Comparison of ENCODE assay signal across 28 cellular contexts in the genomic region with DNA sequence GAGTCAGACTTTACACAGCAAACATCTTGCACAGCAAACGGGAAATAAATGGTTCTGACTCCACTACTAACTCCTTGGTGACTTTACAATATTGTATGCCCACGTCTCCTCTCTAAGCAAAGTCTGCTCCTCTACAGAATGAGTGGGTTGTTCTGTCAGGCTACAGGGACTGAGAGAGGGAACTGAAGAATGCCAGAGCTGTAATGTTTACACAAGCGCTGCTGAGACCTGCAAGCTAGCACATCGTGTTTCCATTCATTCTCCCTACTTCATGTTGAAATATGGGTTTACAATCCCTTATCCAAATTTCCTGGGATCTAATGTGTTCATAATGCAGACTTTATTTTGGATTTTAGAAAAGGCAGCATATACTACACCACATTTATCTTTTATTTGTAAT. TPM values are rescaled to one million over a fixed set of nuclear protein-coding genes. Genes with fewer than 3 reads are reported as not detected.
"Had no signal": no experiment of that assay in that cellular context is flagged by ENCODE, and none has a peak within 500 bp of the region (broad histone marks: within the 10 kb centered on the region; RNA-seq: fewer than 3 reads in every experiment).

No MANE protein-coding gene starts in this region.

- H3K4me3 ChIP-seq: left ventricle myocardium inferior, lung, neural progenitor cell, right atrium auricular region, sigmoid colon, suprapubic skin, thoracic aorta, tibial artery, uterus had no signal

- ATAC-seq: natural killer cell; stimulated activated memory B cell treated with anti-CD40 and anti-IgM and Interleukin-4, amounts not matched to agents 10 μg/mL and 1 μg/mL and 100 μg/mL, for 72 hours; stimulated activated naive CD8-positive, alpha-beta T cell treated with anti-CD3 and anti-CD28 coated beads, Interleukin-15, amount 100 ng/mL, for 72 hours had no signal

- H3K27ac Mint-ChIP-seq: immature natural killer cell; naive B cell; natural killer cell; nephron progenitor cell; neural progenitor cell; stimulated activated memory B cell treated with anti-CD40 and anti-IgM and Interleukin-4, amounts not matched to agents 10 μg/mL and 1 μg/mL and 100 μg/mL, for 72 hours; stimulated activated naive CD8-positive, alpha-beta T cell treated with anti-CD3 and anti-CD28 coated beads, Interleukin-15, amount 100 ng/mL, for 72 hours had no signal

- H3K4me1 ChIP-seq: parathyroid adenoma, right atrium auricular region, suprapubic skin, tibial artery, uterus had no signal

- H3K4me1 Mint-ChIP-seq: immature natural killer cell; naive B cell; natural killer cell; neural progenitor cell; stimulated activated memory B cell treated with anti-CD40 and anti-IgM and Interleukin-4, amounts not matched to agents 10 μg/mL and 1 μg/mL and 100 μg/mL, for 72 hours; stimulated activated naive CD8-positive, alpha-beta T cell treated with anti-CD3 and anti-CD28 coated beads, Interleukin-15, amount 100 ng/mL, for 72 hours had no signal

- H3K79me2 ChIP-seq: parathyroid adenoma had no signal

- H3K27me3 Mint-ChIP-seq: stimulated activated memory B cell treated with anti-CD40 and anti-IgM and Interleukin-4, amounts not matched to agents 10 μg/mL and 1 μg/mL and 100 μg/mL, for 72 hours had no signal

- H3K9ac ChIP-seq: neural progenitor cell, parathyroid adenoma had no signal

- H3K36me3 Mint-ChIP-seq: immature natural killer cell; naive B cell; natural killer cell; stimulated activated memory B cell treated with anti-CD40 and anti-IgM and Interleukin-4, amounts not matched to agents 10 μg/mL and 1 μg/mL and 100 μg/mL, for 72 hours had no signal

- H3K9me3 ChIP-seq: neutrophil, suprapubic skin, uterus had no signal

- H3K9me3 Mint-ChIP-seq: natural killer cell; stimulated activated memory B cell treated with anti-CD40 and anti-IgM and Interleukin-4, amounts not matched to agents 10 μg/mL and 1 μg/mL and 100 μg/mL, for 72 hours had no signal

- H3K27ac ChIP-seq: left ventricle myocardium inferior, neural progenitor cell, neutrophil, parathyroid adenoma, right atrium auricular region, suprapubic skin, thoracic aorta, tibial artery, uterus had no signal

- DNase-seq: hypothalamus; immature natural killer cell; islet precursor cell; left ventricle myocardium inferior; naive B cell; natural killer cell; nephron progenitor cell; occipital lobe; sigmoid colon; small intestine; stimulated activated CD4-positive, alpha-beta T cell treated with anti-CD3 and anti-CD28 coated beads, Interleukin-1b, Interleukin-23, amount 100 ng/mL, for 48 hours; stimulated activated CD4-positive, alpha-beta T cell treated with anti-CD3 and anti-CD28 coated beads, Interleukin-2, amount 100 ng/mL, for 48 hours; stimulated activated CD4-positive, alpha-beta T cell treated with anti-CD3 and anti-CD28 coated beads, Interleukin-4, amount 100 ng/mL, for 4 hours; stimulated activated CD8-positive, alpha-beta memory T cell treated with anti-CD3 and anti-CD28 coated beads, Interleukin-4, amount 100 ng/mL, for 48 hours; stimulated activated naive CD4-positive, alpha-beta T cell treated with Interleukin-2 at 50 U/mL for 16 hours; stimulated activated naive CD8-positive, alpha-beta T cell treated with anti-CD3 and anti-CD28 coated beads, Interleukin-15, amount 100 ng/mL, for 72 hours; tibial artery; trophoblast cell; uterus had no signal

- H3K27me3 ChIP-seq: neural progenitor cell, neutrophil, right atrium auricular region, sigmoid colon, uterus had no signal

- H3K4me3 Mint-ChIP-seq: immature natural killer cell; naive B cell; natural killer cell; nephron progenitor cell; neural progenitor cell; stimulated activated memory B cell treated with anti-CD40 and anti-IgM and Interleukin-4, amounts not matched to agents 10 μg/mL and 1 μg/mL and 100 μg/mL, for 72 hours; stimulated activated naive CD8-positive, alpha-beta T cell treated with anti-CD3 and anti-CD28 coated beads, Interleukin-15, amount 100 ng/mL, for 72 hours had no signal

- H3K4me2 ChIP-seq: neural progenitor cell had no signal

- H3K36me3 ChIP-seq: left ventricle myocardium inferior, neural progenitor cell, neutrophil, right atrium auricular region, sigmoid colon, suprapubic skin, thoracic aorta, tibial artery, uterus had no signal

- H2AFZ ChIP-seq: neural progenitor cell, parathyroid adenoma had no signal

RNA-seq across cellular contexts. Expression of gene DAB1, which starts 15.9 kb away (rescaled TPM):
- total RNA-seq: pulmonary artery endothelial cell, thoracic aorta had no signal
